ENCODE assay signal across 8 cellular contexts in the genomic region with DNA sequence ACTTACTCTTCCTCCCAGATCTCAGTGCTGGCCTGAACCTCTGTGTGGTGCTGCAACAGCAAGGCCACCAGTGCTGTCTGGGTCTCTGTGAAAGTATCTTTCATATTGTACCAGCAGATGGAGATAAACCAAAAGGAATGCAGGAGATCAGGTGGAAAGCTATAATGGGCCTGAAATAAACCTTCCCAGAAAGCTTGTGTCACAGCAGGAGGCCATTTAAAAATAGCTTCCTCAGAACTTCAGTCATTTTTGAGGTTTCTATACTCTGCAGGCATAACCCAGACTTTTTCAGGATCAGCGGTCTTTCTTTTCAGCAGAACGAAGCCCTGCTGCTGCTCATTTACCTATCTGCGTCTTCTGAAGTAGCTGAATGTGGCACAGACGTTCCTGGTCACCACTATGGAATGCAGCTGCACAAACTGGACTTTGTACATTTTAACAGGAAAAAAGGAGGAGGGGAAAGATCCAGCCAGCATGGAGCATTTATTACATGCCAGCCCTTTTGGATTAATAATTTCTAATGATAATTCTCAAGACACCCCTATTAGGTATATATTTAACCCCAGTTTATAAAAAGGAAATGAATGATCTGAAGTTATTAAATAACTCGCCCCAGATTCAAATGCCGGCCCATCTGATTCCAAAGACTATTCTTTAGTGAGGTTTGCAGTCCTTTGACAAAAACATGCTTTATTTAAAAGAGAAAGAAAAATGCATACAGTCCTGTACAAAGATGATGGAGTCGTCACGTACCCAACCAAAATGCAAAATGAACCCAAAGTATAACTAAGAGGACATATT.
DNase-seq lines count a peak whose midpoint lies in the region; ATAC-seq and TF ChIP-seq lines count a peak whose summit lies in the region.

No MANE protein-coding gene starts in this region.

- no peaks in the 10 kb centered on the region for H3K27me3 Mint-ChIP-seq in activated T-cell treated with anti-CD3 and anti-CD28 coated beads, Interleukin-2, amount 50 U/mL, for 72 hours (ENCODE audit: low read depth)
- no peaks in the 10 kb centered on the region for H3K27me3 Mint-ChIP-seq in activated CD8-positive, alpha-beta T cell treated with anti-CD3 and anti-CD28 coated beads for 36 hours

- no peak for DNase-seq in activated T-cell treated with anti-CD3 and anti-CD28 coated beads, Interleukin-2, amount 50 U/mL, for 72 hours
- DNase-seq in activated T-cell treated with anti-CD3 and anti-CD28 coated beads, Interleukin-2, amount 50 U/mL, for 1 hour: no peak
- peak; percentile 71 for DNase-seq in HCEC 1CT
- DNase-seq in NCI-H1694 treated with DMSO at 0.1 percent for 48 hours (lab: John Stamatoyannopoulos, UW): peak; percentile 66
- DNase-seq in activated CD8-positive, alpha-beta T cell treated with anti-CD3 and anti-CD28 coated beads for 36 hours: peak; percentile 31
- DNase-seq in glomerular visceral epithelial cell (ENCODE audit: extremely low spot score): peak; percentile 94
- DNase-seq in pons (ENCODE audit: low spot score): peak; percentile 87
- no peak for DNase-seq in stimulated activated CD4-positive, alpha-beta T cell treated with anti-CD3 and anti-CD28 coated beads, Interleukin-4, amount 100 ng/mL, for 4 hours

- no peaks in the 10 kb centered on the region for H3K9me3 Mint-ChIP-seq in activated T-cell treated with anti-CD3 and anti-CD28 coated beads, Interleukin-2, amount 50 U/mL, for 72 hours
- no peaks in the 10 kb centered on the region for H3K9me3 Mint-ChIP-seq in activated CD8-positive, alpha-beta T cell treated with anti-CD3 and anti-CD28 coated beads for 36 hours

- peaks cover 62% of the 10 kb centered on the region for H3K4me1 Mint-ChIP-seq in activated T-cell treated with anti-CD3 and anti-CD28 coated beads, Interleukin-2, amount 50 U/mL, for 72 hours (ENCODE audit: low read depth)
- peaks cover 46% of the 10 kb centered on the region for H3K4me1 Mint-ChIP-seq in activated CD8-positive, alpha-beta T cell treated with anti-CD3 and anti-CD28 coated beads for 36 hours (ENCODE audit: low read depth)

- intact Hi-C loops in activated CD8-positive, alpha-beta T cell treated with anti-CD3 and anti-CD28 coated beads for 36 hours (cut with micrococcal nuclease): loop anchor here (5.0 to 10.0 kb wide), 3 partner anchors 204 to 476 kb away; a partner anchor contains a TSS

- H3K4me3 Mint-ChIP-seq in activated T-cell treated with anti-CD3 and anti-CD28 coated beads, Interleukin-2, amount 50 U/mL, for 72 hours: no peak overlapping the region
- no peak overlapping the region for H3K4me3 Mint-ChIP-seq in activated CD8-positive, alpha-beta T cell treated with anti-CD3 and anti-CD28 coated beads for 36 hours

- H3K36me3 Mint-ChIP-seq in activated T-cell treated with anti-CD3 and anti-CD28 coated beads, Interleukin-2, amount 50 U/mL, for 72 hours (ENCODE audit: insufficient read depth in 2 of 2): peaks cover 6 to 12% of the 10 kb centered on the region in 2 donors
- peaks cover 26% of the 10 kb centered on the region for H3K36me3 Mint-ChIP-seq in activated CD8-positive, alpha-beta T cell treated with anti-CD3 and anti-CD28 coated beads for 36 hours (ENCODE audit: low read depth)

- no peak for TF ChIP-seq CTCF in activated CD8-positive, alpha-beta T cell treated with anti-CD3 and anti-CD28 coated beads for 36 hours (IDR thresholded peaks at IDR 0.05)

- POLR2A ChIA-PET in activated CD8-positive, alpha-beta T cell treated with anti-CD3 and anti-CD28 coated beads for 36 hours (lab: Charles Lee): interaction anchor here (0.6 to 3.1 kb wide), 3 partner anchors 93 to 206 kb away, joined by 3 to 8 read pairs (median 3); no protein-coding TSS in a partner anchor

- CTCF ChIA-PET in activated CD8-positive, alpha-beta T cell treated with anti-CD3 and anti-CD28 coated beads for 36 hours (lab: Charles Lee): interaction anchor here (0.8 to 1.8 kb wide), 9 partner anchors 10 to 479 kb away, joined by 3 to 7 read pairs (median 4); a partner anchor contains a TSS

- ATAC-seq in activated T-cell treated with anti-CD3 and anti-CD28 coated beads, Interleukin-2, amount 50 U/mL, for 72 hours (replicated peaks in 1 of 2): peak; percentile 15 to 16
- peak; percentile 23 for ATAC-seq in activated CD8-positive, alpha-beta T cell treated with anti-CD3 and anti-CD28 coated beads for 36 hours

- peak overlapping the region; percentile 20 for H3K27ac Mint-ChIP-seq in activated T-cell treated with anti-CD3 and anti-CD28 coated beads, Interleukin-2, amount 50 U/mL, for 72 hours
- H3K27ac Mint-ChIP-seq in activated CD8-positive, alpha-beta T cell treated with anti-CD3 and anti-CD28 coated beads for 36 hours: no peak overlapping the region

Comparison
In these comparisons a context has a peak if more than half of its experiments do, and no peak if none do; other contexts are left out.
1. DNase-seq: peak in HCEC 1CT (single experiment), NCI-H1694 treated with DMSO at 0.1 percent for 48 hours (single experiment), activated CD8-positive, alpha-beta T cell treated with anti-CD3 and anti-CD28 coated beads for 36 hours (single experiment), glomerular visceral epithelial cell (single experiment) and pons (single experiment); none in activated T-cell treated with anti-CD3 and anti-CD28 coated beads, Interleukin-2, amount 50 U/mL, for 72 hours (0 of 2), activated T-cell treated with anti-CD3 and anti-CD28 coated beads, Interleukin-2, amount 50 U/mL, for 1 hour (single experiment) and stimulated activated CD4-positive, alpha-beta T cell treated with anti-CD3 and anti-CD28 coated beads, Interleukin-4, amount 100 ng/mL, for 4 hours (0 of 2).